Comparison of ENCODE assay signal across 20 cellular contexts in genomic region chr1:216892581-216892980, GRCh38.
DNase-seq lines count a peak whose midpoint lies in the region; ATAC-seq lines count a peak whose summit lies in the region.
"Had no signal": no experiment of that assay in that cellular context is flagged by ENCODE, and none has a peak within 500 bp of the region (broad histone marks: within the 10 kb centered on the region; RNA-seq: fewer than 3 reads in every experiment).

No MANE protein-coding gene starts in this region.

- no peak overlapping the region for H2BK120ac ChIP-seq in mesendoderm (ENCODE audit: low read depth, low read length)

- H4K5ac ChIP-seq in mesendoderm (ENCODE audit: low read length) = no peak overlapping the region

- H3K4me1 ChIP-seq in mesendoderm (ENCODE audit: control insufficient read depth, low read depth, low read length) = peaks cover 6% of the 10 kb centered on the region
- H3K4me1 ChIP-seq: SJSA1 had no signal

- H3K9ac ChIP-seq in mesendoderm (ENCODE audit: low read length) = no peak overlapping the region

- intact Hi-C loops in left ventricle myocardium superior (cut with micrococcal nuclease) (no loop called here), cardiac septum (cut with DNase I) (no loop called here)

- no peaks in the 10 kb centered on the region for H3K4me1 Mint-ChIP-seq in activated naive CD4-positive, alpha-beta T cell treated with anti-CD3 and anti-CD28 coated beads, Interleukin-2, amount 10 ng/mL, durations not matched to agents 7 days and 5 days

- no peak overlapping the region for H3K27ac Mint-ChIP-seq in activated naive CD4-positive, alpha-beta T cell treated with anti-CD3 and anti-CD28 coated beads, Interleukin-2, amount 10 ng/mL, durations not matched to agents 7 days and 5 days
- H3K27ac Mint-ChIP-seq: CD8-positive, alpha-beta T cell had no signal

- no peaks in the 10 kb centered on the region for H3K27me3 Mint-ChIP-seq in activated naive CD4-positive, alpha-beta T cell treated with anti-CD3 and anti-CD28 coated beads, Interleukin-2, amount 10 ng/mL, durations not matched to agents 7 days and 5 days

- H3K79me1 ChIP-seq in mesendoderm (ENCODE audit: low read length) = no peaks in the 10 kb centered on the region

- ATAC-seq in left ventricle myocardium superior (peak; percentile 45), GM18861 (IDR thresholded peaks at IDR 0.05; ENCODE audit: unreplicated experiment) (no peak)
- ATAC-seq: CD8-positive, alpha-beta T cell; HCT116 had no signal

- H3K4me2 ChIP-seq in mesendoderm (ENCODE audit: low read length) = no peak overlapping the region

- H3K27me3 ChIP-seq in mesendoderm (ENCODE audit: insufficient read depth, low read length, poor library complexity) = no peaks in the 10 kb centered on the region
- H3K27me3 ChIP-seq: MG63, SJSA1 had no signal

- no peaks in the 10 kb centered on the region for H3K36me3 ChIP-seq in mesendoderm (ENCODE audit: control insufficient read depth, insufficient read depth, low read length)
- H3K36me3 ChIP-seq: MG63, SJSA1 had no signal

- no peak overlapping the region for H3K18ac ChIP-seq in mesendoderm (ENCODE audit: low read length)

- WGBS in mesendoderm (ENCODE audit: extremely low coverage, insufficient coverage, low lambda C conversion rate) = no CpG with 5 or more reads among the region's 8 CpGs

- no peak overlapping the region for H3K23ac ChIP-seq in mesendoderm (ENCODE audit: low read length)

- H4K8ac ChIP-seq in mesendoderm (ENCODE audit: low read depth, low read length) = no peak overlapping the region

- H3K36me3 Mint-ChIP-seq in activated naive CD4-positive, alpha-beta T cell treated with anti-CD3 and anti-CD28 coated beads, Interleukin-2, amount 10 ng/mL, durations not matched to agents 7 days and 5 days = no peaks in the 10 kb centered on the region
- H3K36me3 Mint-ChIP-seq: CD8-positive, alpha-beta T cell had no signal

- DNase-seq in left ventricle myocardium superior (no peak), cardiac septum (ENCODE audit: low spot score) (no peak), NCI-H2227 (lab: John Stamatoyannopoulos, UW; ENCODE audit: unreplicated experiment) (peak; percentile 12), mesendoderm (no peak), HuH-7 (ENCODE audit: low spot score) (no peak)
- no peak for DNase-seq in activated naive CD4-positive, alpha-beta T cell treated with anti-CD3 and anti-CD28 coated beads, Interleukin-2, amount 10 ng/mL, durations not matched to agents 7 days and 5 days
- DNase-seq: Calu3; CD8-positive, alpha-beta T cell; DND-41; IMR-90; KG1; MG63; NCI-H1105 treated with DMSO at 0.1 percent for 48 hours; NCI-H1694; NCI-H2171; NCI-H524 had no signal

- no peak overlapping the region for H2BK5ac ChIP-seq in mesendoderm (ENCODE audit: low read length)

- no peak overlapping the region for H3K4ac ChIP-seq in mesendoderm (ENCODE audit: low read depth, low read length)

- H3K79me2 ChIP-seq in mesendoderm (ENCODE audit: control insufficient read depth, insufficient read depth, low read length) = no peaks in the 10 kb centered on the region

- no peak overlapping the region for H2AK5ac ChIP-seq in mesendoderm (ENCODE audit: low read length)

- CTCF ChIA-PET in activated naive CD4-positive, alpha-beta T cell treated with anti-CD3 and anti-CD28 coated beads, Interleukin-2, amount 10 ng/mL, durations not matched to agents 7 days and 5 days (lab: Charles Lee) = no interaction called here

- H3K56ac ChIP-seq in mesendoderm (ENCODE audit: low read length) = no peak overlapping the region

- no peak overlapping the region for H3K4me3 Mint-ChIP-seq in activated naive CD4-positive, alpha-beta T cell treated with anti-CD3 and anti-CD28 coated beads, Interleukin-2, amount 10 ng/mL, durations not matched to agents 7 days and 5 days
- H3K4me3 Mint-ChIP-seq: CD8-positive, alpha-beta T cell had no signal

- H3K4me3 ChIP-seq in mesendoderm (ENCODE audit: low read length) = no peak overlapping the region
- H3K4me3 ChIP-seq: MG63, SJSA1 had no signal

- no peak overlapping the region for H3K27ac ChIP-seq in mesendoderm (ENCODE audit: low read depth, low read length)
- H3K27ac ChIP-seq: C4-2B, SJSA1 had no signal

- H2BK15ac ChIP-seq in mesendoderm (replicated peaks; ENCODE audit: low read depth) = peak overlapping the region; percentile 57

- H3K9me3 Mint-ChIP-seq in activated naive CD4-positive, alpha-beta T cell treated with anti-CD3 and anti-CD28 coated beads, Interleukin-2, amount 10 ng/mL, durations not matched to agents 7 days and 5 days = peaks cover 4% of the 10 kb centered on the region
- H3K9me3 Mint-ChIP-seq: CD8-positive, alpha-beta T cell had no signal
